In genomic region chr20:31693402-31693801, GRCh38 we compare ENCODE assay signal across 17 cellular contexts. TPM values are rescaled to one million over a fixed set of nuclear protein-coding genes. Genes with fewer than 3 reads are reported as not detected.
DNase-seq lines count a peak whose midpoint lies in the region; ATAC-seq and TF ChIP-seq lines count a peak whose summit lies in the region.
"Had no signal": no experiment of that assay in that cellular context is flagged by ENCODE, and none has a peak within 500 bp of the region (broad histone marks: within the 10 kb centered on the region; RNA-seq: fewer than 3 reads in every experiment).

No MANE protein-coding gene starts in this region.

- no peaks in the 10 kb centered on the region for H3K27me3 Mint-ChIP-seq in CD8-positive, alpha-beta T cell (ENCODE audit: low read depth)
- H3K27me3 Mint-ChIP-seq in MCF 10A (ENCODE audit: insufficient read depth, unreplicated experiment): no peaks in the 10 kb centered on the region
- H3K27me3 Mint-ChIP-seq: activated naive CD8-positive, alpha-beta T cell treated with anti-CD3 and anti-CD28 coated beads, Interleukin-2, amount 50 U/mL, for 24 hours; progenitor cell of endocrine pancreas; T-helper 17 cell had no signal

- WGBS in IMR-90 (ENCODE audit: extremely low coverage in 2 of 2, insufficient read length in 1 of 2), 2 experiments: no CpG with 5 or more reads among the region's 6 CpGs

- H4K8ac ChIP-seq in IMR-90 (ENCODE audit: low read depth in 2 of 2, low read length in 2 of 2): no peak overlapping the region

- H4K5ac ChIP-seq in IMR-90 (ENCODE audit: low read depth, low read length): no peak overlapping the region

- peaks cover 7% of the 10 kb centered on the region for H3K36me3 ChIP-seq in CD8-positive, alpha-beta T cell (ENCODE audit: insufficient read depth, low read length)
- H3K36me3 ChIP-seq in IMR-90 (ENCODE audit: control insufficient read depth, insufficient read depth, low read length): peaks cover 5% of the 10 kb centered on the region
- H3K36me3 ChIP-seq in adipocyte (ENCODE audit: control insufficient read depth, insufficient read depth, low read length, severe bottlenecking): peaks cover 36% of the 10 kb centered on the region
- no peaks in the 10 kb centered on the region for H3K36me3 ChIP-seq in gastrocnemius medialis

- TF ChIP-seq RAD21 in IMR-90 (IDR thresholded peaks at IDR 0.05; ENCODE audit: low read length): no peak

- no peaks in the 10 kb centered on the region; the same call in 1 of the 2 replicates for H4K20me1 ChIP-seq in IMR-90 (ENCODE audit: insufficient read depth, low read length)

- no peak overlapping the region for H3K27ac ChIP-seq in CD8-positive, alpha-beta T cell (ENCODE audit: low read depth, low read length)
- no peak overlapping the region for H3K27ac ChIP-seq in IMR-90 (ENCODE audit: insufficient read depth, low read length)
- peak overlapping the region; percentile 43 to 92 (median 88) for H3K27ac ChIP-seq in gastrocnemius medialis
- H3K27ac ChIP-seq: C4-2B had no signal

- no peak for DNase-seq in CD8-positive, alpha-beta T cell
- no peak for DNase-seq in IMR-90
- no peak for DNase-seq in adipocyte (ENCODE audit: low read depth)
- no peak for DNase-seq in gastrocnemius medialis
- no peak for DNase-seq in stimulated activated CD4-positive, alpha-beta T cell treated with anti-CD3 and anti-CD28 coated beads, Interleukin-4, amount 100 ng/mL, for 24 hours
- DNase-seq in MCF 10A (ENCODE audit: unreplicated experiment): no peak
- DNase-seq: activated CD4-positive, alpha-beta T cell treated with anti-CD3 and anti-CD28 coated beads for 1 hour; activated naive CD8-positive, alpha-beta T cell treated with anti-CD3 and anti-CD28 coated beads, Interleukin-2, amount 50 U/mL, for 24 hours; HCEC 1CT; NCI-H748 treated with DMSO at 0.1 percent for 48 hours; RPMI8226; stimulated activated CD4-positive, alpha-beta T cell treated with anti-CD3 and anti-CD28 coated beads, Interleukin-12 subunit alpha, Interleukin-12 subunit beta, amount 100 ng/mL, for 4 hours; T-helper 17 cell had no signal

- peak overlapping the region; percentile 87; the same call in 1 of the 2 replicates for H2AK5ac ChIP-seq in IMR-90 (ENCODE audit: low read depth, low read length)

- H3K4me3 ChIP-seq in CD8-positive, alpha-beta T cell (ENCODE audit: low read depth, low read length): no peak overlapping the region
- no peak overlapping the region for H3K4me3 ChIP-seq in IMR-90 (ENCODE audit: insufficient read depth, low read depth, low read length)
- no peak overlapping the region for H3K4me3 ChIP-seq in adipocyte (ENCODE audit: low read length)
- no peak overlapping the region for H3K4me3 ChIP-seq in gastrocnemius medialis
- H3K4me3 ChIP-seq: hepatocyte had no signal

- H3K4me1 Mint-ChIP-seq in CD8-positive, alpha-beta T cell (ENCODE audit: low read depth): peaks cover 44% of the 10 kb centered on the region
- H3K4me1 Mint-ChIP-seq in MCF 10A (ENCODE audit: insufficient read depth, unreplicated experiment): peaks cover 35% of the 10 kb centered on the region

- no peak for TF ChIP-seq CTCF in CD8-positive, alpha-beta T cell (IDR thresholded peaks at IDR 0.05)
- TF ChIP-seq CTCF in IMR-90 (conservative IDR thresholded peaks at IDR 0.05; ENCODE audit: low read depth, low read length): no peak
- no peak for TF ChIP-seq CTCF in gastrocnemius medialis (IDR thresholded peaks at IDR 0.05 in 4 of 5, conservative IDR thresholded peaks at IDR 0.05 in 1 of 5)
- no peak for TF ChIP-seq CTCF in MCF 10A (IDR thresholded peaks at IDR 0.05; ENCODE audit: unreplicated experiment)

- H3K79me1 ChIP-seq in IMR-90 (ENCODE audit: low read depth in 1 of 2, low read length in 2 of 2): peaks cover 47 to 78% of the 10 kb centered on the region in 2 experiments

- CTCF ChIA-PET in CD8-positive, alpha-beta T cell (lab: Charles Lee): interaction anchor here (0.7 to 4.6 kb wide), 4 partner anchors 14 to 124 kb away, joined by 3 to 22 read pairs (median 4); partner anchors contain the start of gene BCL2L1
- CTCF ChIA-PET in IMR-90 (lab: Yijun Ruan, JAX) (interaction anchor here (1.0 kb wide), 1 partner anchor 31 kb away, joined by 4 read pairs; no protein-coding TSS in a partner anchor), MCF 10A (lab: Yijun Ruan, JAX) (interaction anchor here (0.6 to 11.9 kb wide), 10 partner anchors 9 to 109 kb away, joined by 3 to 120 read pairs (median 6); partner anchors contain the start of gene BCL2L1)

- intact Hi-C loops in CD8-positive, alpha-beta T cell (cut with DNase I, micrococcal nuclease): no loop called here
- intact Hi-C loops in IMR-90 (cut with micrococcal nuclease) (no loop called here), gastrocnemius medialis (cut with DNase I; ENCODE audit: low total_unique reads) (no loop called here), MCF 10A (cut with micrococcal nuclease) (no loop called here)

- H2BK15ac ChIP-seq in IMR-90 (ENCODE audit: low read depth, low read length): no peak overlapping the region

- H3K4ac ChIP-seq in IMR-90 (ENCODE audit: low read depth, low read length): peak overlapping the region; percentile 53; the same call in 1 of the 2 replicates

- peaks cover 27% of the 10 kb centered on the region for H3K9me1 ChIP-seq in IMR-90 (ENCODE audit: insufficient read depth, low read length)

- no peak for ATAC-seq in CD8-positive, alpha-beta T cell
- ATAC-seq in IMR-90 (ENCODE audit: low read depth) (no peak), gastrocnemius medialis (no peak), GM21381 (IDR thresholded peaks at IDR 0.05; ENCODE audit: unreplicated experiment) (no peak)
- ATAC-seq: activated naive CD8-positive, alpha-beta T cell treated with anti-CD3 and anti-CD28 coated beads, Interleukin-2, amount 50 U/mL, for 24 hours; T-helper 17 cell had no signal

- POLR2A ChIA-PET in CD8-positive, alpha-beta T cell (lab: Charles Lee): interaction anchor here (1.0 kb wide), 1 partner anchor 10 kb away, joined by 3 read pairs; no protein-coding TSS in a partner anchor
- POLR2A ChIA-PET in IMR-90 (lab: Charles Lee; ENCODE audit: unreplicated experiment): no interaction called here
- POLR2A ChIA-PET in MCF 10A (lab: Yijun Ruan, JAX): interaction anchor here (0.6 to 13.9 kb wide), 6 partner anchors 12 to 58 kb away, joined by 3 to 238 read pairs (median 20); partner anchors contain the start of genes BCL2L1 and TPX2

- dilution Hi-C loops in IMR-90 (cut with HindIII; ENCODE audit: low sequenced_read_pairs, unreplicated experiment): no loop called here

- peak overlapping the region; percentile 66 for H3K27ac Mint-ChIP-seq in CD8-positive, alpha-beta T cell
- no peak overlapping the region for H3K27ac Mint-ChIP-seq in MCF 10A (ENCODE audit: low read depth, unreplicated experiment)

- no peak overlapping the region for H2AFZ ChIP-seq in IMR-90 (replicated peaks; ENCODE audit: low read length, poor library complexity)
- H2AFZ ChIP-seq: hepatocyte had no signal

- no peak overlapping the region for H3K9ac ChIP-seq in IMR-90 (ENCODE audit: low read depth, low read length)
- peak overlapping the region; percentile 51 for H3K9ac ChIP-seq in adipocyte (ENCODE audit: low read length)

- no peaks in the 10 kb centered on the region for H3K27me3 ChIP-seq in CD8-positive, alpha-beta T cell (ENCODE audit: insufficient read depth, low read length)
- H3K27me3 ChIP-seq in IMR-90 (ENCODE audit: control insufficient read depth, insufficient read depth, low read length) (no peaks in the 10 kb centered on the region), adipocyte (replicated peaks; ENCODE audit: control insufficient read depth, insufficient read depth, low read length) (no peaks in the 10 kb centered on the region), gastrocnemius medialis (no peaks in the 10 kb centered on the region)
- H3K27me3 ChIP-seq: hepatocyte had no signal

- H2BK20ac ChIP-seq in IMR-90 (ENCODE audit: low read depth, low read length): no peak overlapping the region

- H2BK5ac ChIP-seq in IMR-90 (ENCODE audit: low read depth, low read length, poor library complexity, severe bottlenecking): no peak overlapping the region

- H3K23ac ChIP-seq in IMR-90 (ENCODE audit: low read depth, low read length): no peak overlapping the region

- peaks cover 16% of the 10 kb centered on the region for H3K4me1 ChIP-seq in CD8-positive, alpha-beta T cell (ENCODE audit: insufficient read depth, low read length)
- peaks cover 18% of the 10 kb centered on the region for H3K4me1 ChIP-seq in IMR-90 (ENCODE audit: control insufficient read depth, insufficient read depth, low read length)
- peaks cover 51% of the 10 kb centered on the region for H3K4me1 ChIP-seq in adipocyte (ENCODE audit: control insufficient read depth, insufficient read depth, low read length)
- peaks cover 57 to 76% of the 10 kb centered on the region in 2 donors for H3K4me1 ChIP-seq in gastrocnemius medialis

- H2AK9ac ChIP-seq in IMR-90 (replicated peaks; ENCODE audit: low read depth, low read length, poor library complexity): no peak overlapping the region

- TF ChIP-seq POLR2A in IMR-90 (IDR thresholded peaks at IDR 0.05; ENCODE audit: low read depth, low read length) (no peak), gastrocnemius medialis (IDR thresholded peaks at IDR 0.05) (no peak)

- H3K56ac ChIP-seq in IMR-90 (ENCODE audit: extremely low read depth, insufficient read depth, low read length): no peak overlapping the region

- H3K14ac ChIP-seq in IMR-90 (replicated peaks; ENCODE audit: low read depth, low read length): no peak overlapping the region

- no peaks in the 10 kb centered on the region for H3K9me3 Mint-ChIP-seq in CD8-positive, alpha-beta T cell
- no peaks in the 10 kb centered on the region for H3K9me3 Mint-ChIP-seq in MCF 10A (ENCODE audit: unreplicated experiment)
- H3K9me3 Mint-ChIP-seq: activated naive CD8-positive, alpha-beta T cell treated with anti-CD3 and anti-CD28 coated beads, Interleukin-2, amount 50 U/mL, for 24 hours had no signal

- H3K4me2 ChIP-seq in IMR-90 (ENCODE audit: low read depth, low read length): no peak overlapping the region
- H3K4me2 ChIP-seq: hepatocyte had no signal

- no peak overlapping the region for H2BK120ac ChIP-seq in IMR-90 (ENCODE audit: low read depth, low read length)

- H3K9me3 ChIP-seq in CD8-positive, alpha-beta T cell (ENCODE audit: low read length): no peaks in the 10 kb centered on the region
- no peaks in the 10 kb centered on the region for H3K9me3 ChIP-seq in IMR-90 (ENCODE audit: control insufficient read depth, insufficient read depth, low read length)
- H3K9me3 ChIP-seq in adipocyte (ENCODE audit: control insufficient read depth, low read length): no peaks in the 10 kb centered on the region
- no peaks in the 10 kb centered on the region for H3K9me3 ChIP-seq in gastrocnemius medialis

- BruUV-seq in IMR-90 (replicated peaks; lab: Mats Ljungman, UMichigan) (no TSS peak), MCF 10A (replicated peaks; lab: Mats Ljungman, UMichigan) (no TSS peak)

- no peak overlapping the region for H4K91ac ChIP-seq in IMR-90 (ENCODE audit: insufficient read depth, low read depth, low read length)

- H3K4me3 Mint-ChIP-seq in CD8-positive, alpha-beta T cell: no peak overlapping the region
- H3K4me3 Mint-ChIP-seq in MCF 10A (ENCODE audit: unreplicated experiment): no peak overlapping the region
- H3K4me3 Mint-ChIP-seq: activated naive CD8-positive, alpha-beta T cell treated with anti-CD3 and anti-CD28 coated beads, Interleukin-2, amount 50 U/mL, for 24 hours; T-helper 17 cell had no signal

- in situ Hi-C loops in IMR-90 (cut with MboI; ENCODE audit: low sequenced_read_pairs): no loop called here
- in situ Hi-C loops in gastrocnemius medialis (cut with MboI; ENCODE audit: low sequenced_read_pairs in 4 of 4): no loop called here

- peaks cover 51% of the 10 kb centered on the region for H3K36me3 Mint-ChIP-seq in CD8-positive, alpha-beta T cell
- peaks cover 53% of the 10 kb centered on the region for H3K36me3 Mint-ChIP-seq in MCF 10A (ENCODE audit: insufficient read depth, unreplicated experiment)

- no peak overlapping the region for H3K18ac ChIP-seq in IMR-90 (ENCODE audit: low read depth, low read length)

RNA-seq across cellular contexts. Expression of gene BCL2L1, which starts 29.3 kb away (rescaled TPM):
- 1 to 10 TPM; 9.5 to 9.7 TPM for total RNA-seq in CD8-positive, alpha-beta T cell
- total RNA-seq in IMR-90 (2012; rRNA removed) (41.9 and 45.5 TPM in 2 replicates), gastrocnemius medialis (10 to 100 TPM; 41.5 to 87.8 (median 55.3) TPM), MCF 10A (2022) (139 and 156 TPM in 2 replicates)
- 40.2 and 41.9 TPM in 2 replicates for polyA plus RNA-seq in IMR-90 (2012; rRNA removed)
- polyA plus RNA-seq in IMR-90 (2012; cell fraction: cytosol; rRNA removed): 44.9 and 47.2 TPM in 2 replicates
- 22.6 and 23.8 TPM in 2 replicates for polyA plus RNA-seq in IMR-90 (2012; cell fraction: nucleus; rRNA removed; ENCODE audit: low replicate concordance)

RNA-seq across cellular contexts. Expression of gene TPX2, which starts 45.7 kb away (rescaled TPM):
- under 1 TPM; 0.62 to 0.75 TPM for total RNA-seq in CD8-positive, alpha-beta T cell
- total RNA-seq in IMR-90 (2012; rRNA removed) (72.2 and 82.2 TPM in 2 replicates), gastrocnemius medialis (1 to 10 TPM in 2 of 4 donors, under 1 TPM in 2; 0.46 to 1.9 (median 1.0) TPM), MCF 10A (2022) (45.3 and 79.6 TPM in 2 replicates)
- polyA plus RNA-seq in IMR-90 (2012; rRNA removed): 27.6 and 28.5 TPM in 2 replicates
- polyA plus RNA-seq in IMR-90 (2012; cell fraction: cytosol; rRNA removed): 4.8 and 19.2 TPM in 2 replicates
- polyA plus RNA-seq in IMR-90 (2012; cell fraction: nucleus; rRNA removed; ENCODE audit: low replicate concordance): 3.2 and 12.0 TPM in 2 replicates

RNA-seq across cellular contexts. Expression of gene COX4I2, which starts 55.7 kb away (rescaled TPM):
- total RNA-seq in CD8-positive, alpha-beta T cell: not detected
- not detected in 2 replicates for total RNA-seq in IMR-90 (2012; rRNA removed)
- not detected in 2 replicates for polyA plus RNA-seq in IMR-90 (2012; rRNA removed)
- not detected in 2 replicates for polyA plus RNA-seq in IMR-90 (2012; cell fraction: cytosol; rRNA removed)
- polyA plus RNA-seq in IMR-90 (2012; cell fraction: nucleus; rRNA removed; ENCODE audit: low replicate concordance): not detected in 2 replicates
- total RNA-seq in gastrocnemius medialis: 10 to 100 TPM in 1 of 4 donors, 1 to 10 TPM in 3; 3.9 to 10.4 (median 4.3) TPM
- total RNA-seq in MCF 10A (2022): not detected in 2 replicates
- total RNA-seq: progenitor cell of endocrine pancreas, T-helper 17 cell had no signal

Comparison
In these comparisons a context has a peak if more than half of its experiments do, and no peak if none do; other contexts are left out.
1. H3K27ac ChIP-seq: peak in gastrocnemius medialis (4 of 4); none in CD8-positive, alpha-beta T cell (single experiment) and IMR-90 (single experiment).
2. RNA of gene TPX2, which starts 45.7 kb away (total RNA-seq): 45.3 to 79.6 TPM in MCF 10A and 72.2 to 82.2 TPM in IMR-90; 0.46 to 1.9 TPM in gastrocnemius medialis and 0.62 to 0.75 TPM in CD8-positive, alpha-beta T cell; every median in the first group is over 10 times any median in the second.